ENCODE assay signal across 11 cellular contexts in genomic region chr2:20609349-20609994, GRCh38. TPM values are rescaled to one million over a fixed set of nuclear protein-coding genes. Genes with fewer than 3 reads are reported as not detected.
A peak's percentile ranks its signal among the peaks of the same experiment; 100 is the strongest.
DNase-seq lines count a peak whose midpoint lies in the region; ATAC-seq and TF ChIP-seq lines count a peak whose summit lies in the region.
"Had no signal": no experiment of that assay in that cellular context is flagged by ENCODE, and none has a peak within 500 bp of the region (broad histone marks: within the 10 kb centered on the region; RNA-seq: fewer than 3 reads in every experiment).

No MANE protein-coding gene starts in this region.

- no peak for ATAC-seq in GM21528 (IDR thresholded peaks at IDR 0.05; ENCODE audit: low FRiP score, unreplicated experiment)
- ATAC-seq: stimulated activated memory B cell treated with anti-CD40 and anti-IgM and Interleukin-4, amounts not matched to agents 10 μg/mL and 1 μg/mL and 100 μg/mL, for 72 hours had no signal

- peak overlapping the region in 8 of 11 experiments; percentile 25 to 67 (median 54); a peak in 14 of 22 replicates for H3K4me2 ChIP-seq in BLaER1 treated with 17β-estradiol and CSF1 and Interleukin-3, amounts not matched to agents 10 nM and 100 nM

- peak; percentile 63 for DNase-seq in NCI-H446 treated with DMSO at 0.1 percent for 48 hours (lab: John Stamatoyannopoulos, UW)
- DNase-seq in esophagus squamous epithelium (lab: John Stamatoyannopoulos, UW), result no peak
- peak; percentile 49 for DNase-seq in occipital lobe (lab: John Stamatoyannopoulos, UW)
- DNase-seq in germinal center (ENCODE audit: low spot score), result no peak
- DNase-seq in SIG-M5 treated with dmso at 0.1 percent for 504 hours (lab: John Stamatoyannopoulos, UW; ENCODE audit: unreplicated experiment), result no peak
- no peak for DNase-seq in AML-193 (lab: John Stamatoyannopoulos, UW)
- DNase-seq: naive B cell had no signal

- no peak overlapping the region for H3K27ac ChIP-seq in BLaER1 treated with 17β-estradiol and CSF1 and Interleukin-3, amounts not matched to agents 10 nM and 100 nM
- H3K27ac ChIP-seq in esophagus squamous epithelium, result peak overlapping the region; percentile 25 to 93 (median 80)
- H3K27ac ChIP-seq: VCaP had no signal

- TF ChIP-seq CTCF in esophagus squamous epithelium (IDR thresholded peaks at IDR 0.05), result peak in 1 of 6 experiments; percentile 21

- no peak for TF ChIP-seq POLR2A in esophagus squamous epithelium (IDR thresholded peaks at IDR 0.05)

- H3K4me3 ChIP-seq in BLaER1 treated with 17β-estradiol and CSF1 and Interleukin-3, amounts not matched to agents 10 nM and 100 nM, result no peak overlapping the region
- no peak overlapping the region for H3K4me3 ChIP-seq in esophagus squamous epithelium

- H3K36me3 ChIP-seq in BLaER1 treated with 17β-estradiol and CSF1 and Interleukin-3, amounts not matched to agents 10 nM and 100 nM, result peaks cover 0 to 3% (median 0%) of the 10 kb centered on the region in 11 experiments; a peak in 1 of 22 replicates
- no peaks in the 10 kb centered on the region for H3K36me3 ChIP-seq in esophagus squamous epithelium

- 13 to 45% methylated on average over 3 to 4 of the region's 7 CpGs for WGBS in esophagus squamous epithelium, 2 donors

- peaks cover 2 to 42% (median 26%) of the 10 kb centered on the region in 10 experiments for H3K4me1 ChIP-seq in BLaER1 treated with 17β-estradiol and CSF1 and Interleukin-3, amounts not matched to agents 10 nM and 100 nM
- peaks cover 28 to 80% (median 62%) of the 10 kb centered on the region in 3 donors for H3K4me1 ChIP-seq in esophagus squamous epithelium

- H3K9me3 ChIP-seq in BLaER1 treated with 17β-estradiol and CSF1 and Interleukin-3, amounts not matched to agents 10 nM and 100 nM (replicated peaks in 1 of 11), result peaks cover 4 to 13% (median 7%) of the 10 kb centered on the region in 11 experiments; a peak in 14 of 22 replicates
- no peaks in the 10 kb centered on the region for H3K9me3 ChIP-seq in esophagus squamous epithelium

- no peaks in the 10 kb centered on the region for H3K27me3 ChIP-seq in BLaER1 treated with 17β-estradiol and CSF1 and Interleukin-3, amounts not matched to agents 10 nM and 100 nM
- no peaks in the 10 kb centered on the region for H3K27me3 ChIP-seq in esophagus squamous epithelium

- intact Hi-C loops in esophagus squamous epithelium (cut with DNase I), result no loop called here

- no peaks in the 10 kb centered on the region for H4K20me1 ChIP-seq in BLaER1 treated with 17β-estradiol and CSF1 and Interleukin-3, amounts not matched to agents 10 nM and 100 nM

- no peak overlapping the region for H3K9ac ChIP-seq in BLaER1 treated with 17β-estradiol and CSF1 and Interleukin-3, amounts not matched to agents 10 nM and 100 nM

RNA-seq across cellular contexts. Expression of gene HS1BP3, which starts 41.4 kb away (rescaled TPM):
- total RNA-seq in esophagus squamous epithelium (10 to 100 TPM in 3 of 4 donors, 1 to 10 TPM in 1; 7.9 to 22.1 (median 16.9) TPM), occipital lobe (10.3 TPM)

RNA-seq across cellular contexts. Expression of gene GDF7, which starts 57.5 kb away (rescaled TPM):
- total RNA-seq in esophagus squamous epithelium, result 1 to 10 TPM in 2 of 4 donors, under 1 TPM in 2; 0.26 to 1.9 (median 0.78) TPM
- total RNA-seq in occipital lobe, result 0.16 TPM

Comparison
In these comparisons a context has a peak if more than half of its experiments do, and no peak if none do; other contexts are left out.
1. H3K27ac ChIP-seq: peak in esophagus squamous epithelium (4 of 4); none in BLaER1 treated with 17β-estradiol and CSF1 and Interleukin-3, amounts not matched to agents 10 nM and 100 nM (0 of 11).
2. DNase-seq: peak in NCI-H446 treated with DMSO at 0.1 percent for 48 hours (single experiment) and occipital lobe (single experiment); none in esophagus squamous epithelium (single experiment), germinal center (single experiment), SIG-M5 treated with dmso at 0.1 percent for 504 hours (single experiment) and AML-193 (0 of 2).